1 cellular context compared by ENCODE assay signal in the genomic region with DNA sequence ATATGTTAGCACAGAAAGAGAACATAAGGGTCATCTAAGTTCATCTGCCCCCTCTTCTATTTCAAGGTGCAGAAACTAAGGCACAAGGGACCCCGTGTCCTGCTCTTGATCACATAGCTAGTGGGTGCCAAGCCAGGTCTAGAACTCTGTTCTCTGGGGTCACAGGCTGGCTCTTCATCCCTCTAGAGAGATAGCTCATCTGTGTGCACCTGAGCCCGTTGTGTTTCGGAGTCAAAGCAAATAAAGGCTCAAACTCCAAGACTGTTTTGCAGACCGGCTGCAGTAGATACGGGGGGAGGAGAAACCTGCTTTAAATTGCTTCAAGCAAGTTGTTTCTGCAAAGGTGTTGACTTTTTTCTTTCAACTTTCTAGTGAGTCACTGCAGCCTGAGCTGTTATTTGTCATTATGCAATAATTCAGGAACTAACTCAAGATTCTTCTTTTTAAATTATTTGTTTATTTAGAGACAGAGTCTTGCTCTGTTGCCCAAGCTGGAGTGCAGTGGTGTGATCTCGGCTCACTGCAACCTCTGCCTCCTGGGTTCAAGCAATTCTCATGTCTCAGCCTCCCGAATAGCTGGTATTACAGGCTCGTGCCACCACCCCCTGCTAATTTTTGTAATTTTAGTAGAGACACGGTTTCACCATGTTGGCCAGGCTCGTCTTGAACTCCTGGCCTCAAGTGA.
A peak's percentile ranks its signal among the peaks of the same experiment; 100 is the strongest.
TF ChIP-seq lines count a peak whose summit lies in the region.

No MANE protein-coding gene starts in this region.

TF ChIP-seq in HepG2, 621 proteins besides CTCF, POLR2A, EP300 and RAD21 (continued from another document and continues in another):
- no peak; the same call in none of the 2 replicates for TF ChIP-seq NR2F6 (IDR thresholded peaks at IDR 0.05)
- TF ChIP-seq NR2F6 (CRISPR knock-in tag; IDR thresholded peaks at IDR 0.05): peak; percentile 16; the same call in 1 of the 2 replicates
- no peak for TF ChIP-seq FUBP1 (CRISPR knock-in tag; IDR thresholded peaks at IDR 0.05; ENCODE audit: borderline replicate concordance)
- TF ChIP-seq MTA3 (CRISPR knock-in tag; IDR thresholded peaks at IDR 0.05): no peak
- no peak for TF ChIP-seq NPAS2 (CRISPR knock-in tag; IDR thresholded peaks at IDR 0.05; ENCODE audit: borderline replicate concordance)
- TF ChIP-seq CHD4 (IDR thresholded peaks at IDR 0.05; ENCODE audit: borderline replicate concordance, low read length): no peak
- TF ChIP-seq ZNF549 (CRISPR knock-in tag; IDR thresholded peaks at IDR 0.05): no peak
- no peak for TF ChIP-seq ZNF609 (CRISPR knock-in tag; IDR thresholded peaks at IDR 0.05; ENCODE audit: borderline replicate concordance)
- TF ChIP-seq ZNF616 (CRISPR knock-in tag; IDR thresholded peaks at IDR 0.05; ENCODE audit: low read depth): no peak
- TF ChIP-seq ONECUT2 (CRISPR knock-in tag; IDR thresholded peaks at IDR 0.05): no peak
- TF ChIP-seq GATAD2A (CRISPR knock-in tag; IDR thresholded peaks at IDR 0.05): peak; percentile 89; the same call in 1 of the 2 replicates
- TF ChIP-seq SP5 (CRISPR knock-in tag; IDR thresholded peaks at IDR 0.05; ENCODE audit: borderline replicate concordance, low read depth): peak; percentile 53; the same call in 1 of the 2 replicates
- TF ChIP-seq, protein P1, sequence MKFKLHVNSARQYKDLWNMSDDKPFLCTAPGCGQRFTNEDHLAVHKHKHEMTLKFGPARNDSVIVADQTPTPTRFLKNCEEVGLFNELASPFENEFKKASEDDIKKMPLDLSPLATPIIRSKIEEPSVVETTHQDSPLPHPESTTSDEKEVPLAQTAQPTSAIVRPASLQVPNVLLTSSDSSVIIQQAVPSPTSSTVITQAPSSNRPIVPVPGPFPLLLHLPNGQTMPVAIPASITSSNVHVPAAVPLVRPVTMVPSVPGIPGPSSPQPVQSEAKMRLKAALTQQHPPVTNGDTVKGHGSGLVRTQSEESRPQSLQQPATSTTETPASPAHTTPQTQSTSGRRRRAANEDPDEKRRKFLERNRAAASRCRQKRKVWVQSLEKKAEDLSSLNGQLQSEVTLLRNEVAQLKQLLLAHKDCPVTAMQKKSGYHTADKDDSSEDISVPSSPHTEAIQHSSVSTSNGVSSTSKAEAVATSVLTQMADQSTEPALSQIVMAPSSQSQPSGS (CRISPR knock-in tag; IDR thresholded peaks at IDR 0.05): 0 out of 2 replicates have a peak, but pooled peaks have one; percentile 20
- no peak for TF ChIP-seq ZNF841 (CRISPR knock-in tag; IDR thresholded peaks at IDR 0.05; ENCODE audit: borderline replicate concordance)
- TF ChIP-seq, protein P2, sequence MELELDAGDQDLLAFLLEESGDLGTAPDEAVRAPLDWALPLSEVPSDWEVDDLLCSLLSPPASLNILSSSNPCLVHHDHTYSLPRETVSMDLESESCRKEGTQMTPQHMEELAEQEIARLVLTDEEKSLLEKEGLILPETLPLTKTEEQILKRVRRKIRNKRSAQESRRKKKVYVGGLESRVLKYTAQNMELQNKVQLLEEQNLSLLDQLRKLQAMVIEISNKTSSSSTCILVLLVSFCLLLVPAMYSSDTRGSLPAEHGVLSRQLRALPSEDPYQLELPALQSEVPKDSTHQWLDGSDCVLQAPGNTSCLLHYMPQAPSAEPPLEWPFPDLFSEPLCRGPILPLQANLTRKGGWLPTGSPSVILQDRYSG (CRISPR knock-in tag; IDR thresholded peaks at IDR 0.05): no peak
- TF ChIP-seq ZNF460 (CRISPR knock-in tag; IDR thresholded peaks at IDR 0.05; ENCODE audit: borderline replicate concordance): peak; percentile 57; the same call in 1 of the 2 replicates
- TF ChIP-seq NR2C2 (CRISPR knock-in tag; IDR thresholded peaks at IDR 0.05; ENCODE audit: borderline replicate concordance): 0 out of 2 replicates have a peak, but pooled peaks have one; percentile 10
- no peak for TF ChIP-seq TCF12 (IDR thresholded peaks at IDR 0.05)
- TF ChIP-seq TCF12 (CRISPR knock-in tag; IDR thresholded peaks at IDR 0.05): no peak
- TF ChIP-seq ZNF784 (CRISPR knock-in tag; IDR thresholded peaks at IDR 0.05; ENCODE audit: borderline replicate concordance): no peak
- peak; percentile 74 for TF ChIP-seq HDAC2 (CRISPR knock-in tag; IDR thresholded peaks at IDR 0.05)
- no peak for TF ChIP-seq ZNF251 (CRISPR knock-in tag; IDR thresholded peaks at IDR 0.05)
- TF ChIP-seq PRMT3 (CRISPR knock-in tag; IDR thresholded peaks at IDR 0.05; ENCODE audit: borderline replicate concordance, low read depth): no peak
- TF ChIP-seq GATAD1 (CRISPR knock-in tag; IDR thresholded peaks at IDR 0.05): peak; percentile 24; the same call in 1 of the 2 replicates
- TF ChIP-seq ZNF317 (CRISPR knock-in tag; IDR thresholded peaks at IDR 0.05): no peak; the same call in 1 of the 2 replicates
- TF ChIP-seq, protein P3, sequence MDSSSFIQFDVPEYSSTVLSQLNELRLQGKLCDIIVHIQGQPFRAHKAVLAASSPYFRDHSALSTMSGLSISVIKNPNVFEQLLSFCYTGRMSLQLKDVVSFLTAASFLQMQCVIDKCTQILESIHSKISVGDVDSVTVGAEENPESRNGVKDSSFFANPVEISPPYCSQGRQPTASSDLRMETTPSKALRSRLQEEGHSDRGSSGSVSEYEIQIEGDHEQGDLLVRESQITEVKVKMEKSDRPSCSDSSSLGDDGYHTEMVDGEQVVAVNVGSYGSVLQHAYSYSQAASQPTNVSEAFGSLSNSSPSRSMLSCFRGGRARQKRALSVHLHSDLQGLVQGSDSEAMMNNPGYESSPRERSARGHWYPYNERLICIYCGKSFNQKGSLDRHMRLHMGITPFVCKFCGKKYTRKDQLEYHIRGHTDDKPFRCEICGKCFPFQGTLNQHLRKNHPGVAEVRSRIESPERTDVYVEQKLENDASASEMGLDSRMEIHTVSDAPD (CRISPR knock-in tag; IDR thresholded peaks at IDR 0.05): no peak
- TF ChIP-seq ZNF768 (CRISPR knock-in tag; IDR thresholded peaks at IDR 0.05): no peak
- no peak for TF ChIP-seq ZNF724P (CRISPR knock-in tag; IDR thresholded peaks at IDR 0.05; ENCODE audit: borderline replicate concordance)
- TF ChIP-seq AKAP8 (CRISPR knock-in tag; IDR thresholded peaks at IDR 0.05): no peak
- 0 out of 2 replicates have a peak, but pooled peaks have one; percentile 28 for TF ChIP-seq ZKSCAN8 (CRISPR knock-in tag; IDR thresholded peaks at IDR 0.05; ENCODE audit: borderline replicate concordance)
- TF ChIP-seq ZNF274 (CRISPR knock-in tag; IDR thresholded peaks at IDR 0.05): no peak
- TF ChIP-seq, protein P4, sequence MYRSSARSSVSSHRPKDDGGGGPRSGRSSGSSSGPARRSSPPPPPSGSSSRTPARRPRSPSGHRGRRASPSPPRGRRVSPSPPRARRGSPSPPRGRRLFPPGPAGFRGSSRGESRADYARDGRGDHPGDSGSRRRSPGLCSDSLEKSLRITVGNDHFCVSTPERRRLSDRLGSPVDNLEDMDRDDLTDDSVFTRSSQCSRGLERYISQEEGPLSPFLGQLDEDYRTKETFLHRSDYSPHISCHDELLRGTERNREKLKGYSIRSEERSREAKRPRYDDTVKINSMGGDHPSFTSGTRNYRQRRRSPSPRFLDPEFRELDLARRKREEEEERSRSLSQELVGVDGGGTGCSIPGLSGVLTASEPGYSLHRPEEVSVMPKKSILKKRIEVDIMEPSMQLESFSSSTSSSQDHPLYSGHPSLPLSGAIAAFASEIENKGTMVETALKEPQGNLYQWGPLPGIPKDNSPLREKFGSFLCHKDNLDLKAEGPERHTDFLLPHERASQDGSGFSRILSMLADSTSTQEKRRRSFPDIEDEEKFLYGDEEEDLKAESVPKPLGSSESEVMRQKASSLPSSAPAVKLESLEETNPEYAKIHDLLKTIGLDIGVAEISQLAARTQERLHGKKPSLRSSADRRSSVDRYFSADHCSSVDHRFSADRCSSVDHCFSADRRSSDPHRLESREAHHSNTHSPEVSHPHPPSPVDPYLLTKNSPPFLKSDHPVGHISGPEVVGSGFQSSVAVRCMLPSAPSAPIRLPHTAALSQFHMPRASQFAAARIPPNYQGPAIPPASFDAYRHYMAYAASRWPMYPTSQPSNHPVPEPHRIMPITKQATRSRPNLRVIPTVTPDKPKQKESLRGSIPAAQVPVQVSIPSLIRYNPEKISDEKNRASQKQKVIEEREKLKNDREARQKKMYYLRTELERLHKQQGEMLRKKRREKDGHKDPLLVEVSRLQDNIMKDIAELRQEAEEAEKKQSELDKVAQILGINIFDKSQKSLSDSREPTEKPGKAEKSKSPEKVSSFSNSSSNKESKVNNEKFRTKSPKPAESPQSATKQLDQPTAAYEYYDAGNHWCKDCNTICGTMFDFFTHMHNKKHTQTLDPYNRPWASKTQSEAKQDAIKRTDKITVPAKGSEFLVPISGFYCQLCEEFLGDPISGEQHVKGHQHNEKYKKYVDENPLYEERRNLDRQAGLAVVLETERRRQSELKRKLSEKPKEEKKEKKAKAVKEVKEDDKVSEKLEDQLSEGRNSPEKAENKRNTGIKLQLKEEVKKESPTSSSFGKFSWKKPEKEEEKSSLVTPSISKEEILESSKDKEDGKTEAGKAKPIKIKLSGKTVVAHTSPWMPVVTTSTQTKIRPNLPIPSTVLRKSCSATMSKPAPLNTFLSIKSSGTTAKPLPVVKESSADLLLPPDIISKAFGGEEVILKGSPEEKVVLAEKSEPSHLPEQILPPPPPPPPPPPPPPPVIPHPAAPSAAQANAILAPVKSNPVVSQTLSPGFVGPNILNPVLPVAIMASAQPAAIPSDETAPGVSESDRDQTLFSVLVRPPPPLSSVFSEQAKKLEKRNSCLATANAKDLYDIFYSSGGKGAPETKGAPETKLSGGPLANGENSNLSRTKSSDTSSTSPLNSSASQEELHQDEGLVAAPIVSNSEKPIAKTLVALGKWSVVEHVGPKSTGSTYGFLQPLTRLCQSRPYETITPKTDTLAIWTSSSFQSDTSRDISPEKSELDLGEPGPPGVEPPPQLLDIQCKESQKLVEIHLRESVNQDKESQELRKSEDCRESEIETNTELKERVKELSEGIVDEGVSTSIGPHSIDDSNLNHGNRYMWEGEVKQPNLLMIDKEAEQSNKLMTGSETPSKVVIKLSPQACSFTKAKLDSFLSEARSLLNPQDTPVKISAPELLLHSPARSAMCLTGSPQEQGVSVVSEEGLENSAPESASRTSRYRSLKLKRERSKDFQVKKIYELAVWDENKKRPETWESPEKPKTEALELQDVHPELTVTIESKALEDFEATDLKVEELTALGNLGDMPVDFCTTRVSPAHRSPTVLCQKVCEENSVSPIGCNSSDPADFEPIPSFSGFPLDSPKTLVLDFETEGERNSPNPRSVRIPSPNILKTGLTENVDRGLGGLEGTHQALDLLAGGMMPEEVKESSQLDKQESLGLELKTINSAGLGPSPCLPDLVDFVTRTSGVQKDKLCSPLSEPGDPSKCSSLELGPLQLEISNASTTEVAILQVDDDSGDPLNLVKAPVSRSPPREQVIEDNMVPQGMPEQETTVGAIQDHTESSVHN (CRISPR knock-in tag; IDR thresholded peaks at IDR 0.05): no peak
- no peak for TF ChIP-seq REL (CRISPR knock-in tag; conservative IDR thresholded peaks at IDR 0.05)
- TF ChIP-seq ZNF674 (CRISPR knock-in tag; IDR thresholded peaks at IDR 0.05; ENCODE audit: low read depth): no peak
- no peak for TF ChIP-seq HOXD1 (CRISPR knock-in tag; IDR thresholded peaks at IDR 0.05)
- 0 out of 2 replicates have a peak, but pooled peaks have one; percentile 39 for TF ChIP-seq ZNF329 (CRISPR knock-in tag; IDR thresholded peaks at IDR 0.05; ENCODE audit: low read depth)
- no peak for TF ChIP-seq SNAI1 (CRISPR knock-in tag; IDR thresholded peaks at IDR 0.05; ENCODE audit: borderline replicate concordance)
- TF ChIP-seq ZNF296 (CRISPR knock-in tag; conservative IDR thresholded peaks at IDR 0.05): no peak
- no peak for TF ChIP-seq RBM39 (IDR thresholded peaks at IDR 0.05; ENCODE audit: low read depth, low read length, poor library complexity, severe bottlenecking)
